23 cellular contexts compared by ENCODE assay signal in genomic region chrX:14927391-14927790, GRCh38. TPM values are rescaled to one million over a fixed set of nuclear protein-coding genes. Genes with fewer than 3 reads are reported as not detected.
DNase-seq lines count a peak whose midpoint lies in the region; ATAC-seq, FAIRE-seq and TF ChIP-seq lines count a peak whose summit lies in the region.
"Had no signal": no experiment of that assay in that cellular context is flagged by ENCODE, and none has a peak within 500 bp of the region (broad histone marks: within the 10 kb centered on the region; RNA-seq: fewer than 3 reads in every experiment).

No MANE protein-coding gene starts in this region.

- DNase-seq in DMS79 (lab: John Stamatoyannopoulos, UW) = peak; percentile 47
- DNase-seq in HTR-8/SVneo (ENCODE audit: insufficient read length, low spot score) = peak; percentile 39
- peak; percentile 12 for DNase-seq in astrocyte of the cerebellum (ENCODE audit: low read depth)
- peak; percentile 61 for DNase-seq in iris pigment epithelial cell (ENCODE audit: low read depth)
- DNase-seq in Kasumi-1 (lab: John Stamatoyannopoulos, UW) = no peak
- DNase-seq in GM12891 (ENCODE audit: insufficient read length, low spot score) = no peak
- DNase-seq in chondrocyte (ENCODE audit: low spot score) = no peak
- DNase-seq: activated CD4-positive, alpha-beta T cell treated with anti-CD3 and anti-CD28 coated beads, Interleukin-2, amount 10 ng/mL, durations not matched to agents 24 days and 14 days; activated naive CD4-positive, alpha-beta T cell; activated T-cell treated with anti-CD3 and anti-CD28 coated beads, Interleukin-2, amount 50 U/mL, for 48 hours; CD4-positive, alpha-beta memory T cell; DMS 273 treated with DMSO at 0.1 percent for 48 hours; H7; heart right ventricle; naive B cell; NCI-H1105 treated with DMSO at 0.1 percent for 48 hours; NCI-H2029 treated with DMSO at 0.1 percent for 48 hours; psoas muscle; stomach; tibial artery had no signal

- FAIRE-seq in HTR-8/SVneo (lab: Jason Lieb, UNC) = no peak
- FAIRE-seq in GM12891 (lab: Jason Lieb, UNC) = no peak
- FAIRE-seq: RCC 7860 had no signal

- TF ChIP-seq POLR2A in GM12891 (IDR thresholded peaks at IDR 0.05; ENCODE audit: low read depth, low read length) = no peak

- no peak overlapping the region for H3K4me3 ChIP-seq in astrocyte of the cerebellum (ENCODE audit: low read depth, low read length)
- H3K4me3 ChIP-seq: cardiac muscle cell, psoas muscle, stomach, tibial artery had no signal

- H3K4me3 Mint-ChIP-seq in chondrocyte (ENCODE audit: unreplicated experiment) = no peak overlapping the region
- H3K4me3 Mint-ChIP-seq: activated CD4-positive, alpha-beta T cell treated with anti-CD3 and anti-CD28 coated beads, Interleukin-2, amount 10 ng/mL, durations not matched to agents 24 days and 14 days; CD4-positive, alpha-beta memory T cell; naive B cell had no signal

- in situ Hi-C loops in astrocyte of the cerebellum (cut with HindIII; ENCODE audit: low sequenced_read_pairs) = no loop called here

- peaks cover 28% of the 10 kb centered on the region for H3K4me1 Mint-ChIP-seq in chondrocyte (ENCODE audit: low read depth)
- H3K4me1 Mint-ChIP-seq: CD4-positive, alpha-beta memory T cell; naive B cell had no signal

- no peak overlapping the region for H3K27ac Mint-ChIP-seq in chondrocyte (ENCODE audit: unreplicated experiment)
- H3K27ac Mint-ChIP-seq: activated CD4-positive, alpha-beta T cell treated with anti-CD3 and anti-CD28 coated beads, Interleukin-2, amount 10 ng/mL, durations not matched to agents 24 days and 14 days; CD4-positive, alpha-beta memory T cell; naive B cell had no signal

- H3K9me3 Mint-ChIP-seq in chondrocyte (ENCODE audit: low read depth) = peaks cover 14% of the 10 kb centered on the region
- H3K9me3 Mint-ChIP-seq: naive B cell had no signal

- H3K36me3 Mint-ChIP-seq in chondrocyte (ENCODE audit: low read depth) = no peaks in the 10 kb centered on the region
- H3K36me3 Mint-ChIP-seq: naive B cell had no signal

- H3K27me3 Mint-ChIP-seq in chondrocyte (ENCODE audit: low read depth) = no peaks in the 10 kb centered on the region
- H3K27me3 Mint-ChIP-seq: CD4-positive, alpha-beta memory T cell had no signal

- ATAC-seq in HG02885 (IDR thresholded peaks at IDR 0.05; ENCODE audit: poor library complexity, unreplicated experiment) = no peak
- ATAC-seq: heart right ventricle, psoas muscle had no signal

- no peak for TF ChIP-seq CTCF in astrocyte of the cerebellum (IDR thresholded peaks at IDR 0.05; ENCODE audit: low read depth, low read length, missing control alignments)
- TF ChIP-seq CTCF in chondrocyte (IDR thresholded peaks at IDR 0.05) = no peak

TF ChIP-seq in GM12891, 5 proteins besides CTCF, POLR2A, EP300 and RAD21:
- no peak for TF ChIP-seq PAX5 (IDR thresholded peaks at IDR 0.05; ENCODE audit: insufficient read depth, low read length, severe bottlenecking)
- TF ChIP-seq SPI1 (IDR thresholded peaks at IDR 0.05; ENCODE audit: low read depth, low read length) = no peak
- no peak for TF ChIP-seq POU2F2 (IDR thresholded peaks at IDR 0.05; ENCODE audit: low read depth, low read length)
- TF ChIP-seq POLR2AphosphoS5 (IDR thresholded peaks at IDR 0.05; ENCODE audit: low read depth, low read length) = no peak
- TF ChIP-seq TAF1 (IDR thresholded peaks at IDR 0.05; ENCODE audit: low read depth, low read length) = no peak

RNA-seq across cellular contexts. Expression of gene MOSPD2, which starts 54.2 kb away (rescaled TPM):
- polyA plus RNA-seq in GM12891 (2012; ENCODE audit: low read depth, missing spikeins) = 3.1 TPM
- total RNA-seq in chondrocyte = 25.1 to 31.8 TPM (median 27.2 TPM) in 3 replicates

RNA-seq across cellular contexts. Expression of gene FANCB, which starts 54.5 kb away (rescaled TPM):
- 1.4 TPM for polyA plus RNA-seq in GM12891 (2012; ENCODE audit: low read depth, missing spikeins)
- 3.0 to 7.1 TPM (median 3.2 TPM) in 3 replicates for total RNA-seq in chondrocyte
- polyA plus RNA-seq: cardiac muscle cell had no signal

Comparison
In these comparisons a context has a peak if more than half of its experiments do, and no peak if none do; other contexts are left out.
1. DNase-seq: peak in DMS79 (single experiment), HTR-8/SVneo (single experiment), astrocyte of the cerebellum (single experiment) and iris pigment epithelial cell (single experiment); none in Kasumi-1 (0 of 2), GM12891 (single experiment) and chondrocyte (single experiment).